In genomic region chr10:104049497-104050250, GRCh38 we compare ENCODE assay signal across 16 cellular contexts. TPM values are rescaled to one million over a fixed set of nuclear protein-coding genes. Genes with fewer than 3 reads are reported as not detected.
DNase-seq lines count a peak whose midpoint lies in the region; ATAC-seq, FAIRE-seq and TF ChIP-seq lines count a peak whose summit lies in the region.
"Had no signal": no experiment of that assay in that cellular context is flagged by ENCODE, and none has a peak within 500 bp of the region (broad histone marks: within the 10 kb centered on the region; RNA-seq: fewer than 3 reads in every experiment).

No MANE protein-coding gene starts in this region.

- FAIRE-seq in urothelium cell line (lab: Jason Lieb, UNC): no peak

- H3K27ac ChIP-seq in naive thymus-derived CD4-positive, alpha-beta T cell (ENCODE audit: low read depth, low read length): no peak overlapping the region
- H3K27ac ChIP-seq in tibial artery: no peak overlapping the region

- peaks cover 0 to 1% (median 0%) of the 10 kb centered on the region in 11 donors for H3K9me3 Mint-ChIP-seq in naive thymus-derived CD4-positive, alpha-beta T cell

- H3K4me3 ChIP-seq in naive thymus-derived CD4-positive, alpha-beta T cell (ENCODE audit: low read length): no peak overlapping the region
- H3K4me3 ChIP-seq in tibial artery: no peak overlapping the region

- H3K4me1 Mint-ChIP-seq in naive thymus-derived CD4-positive, alpha-beta T cell: peaks cover 0 to 3% (median 0%) of the 10 kb centered on the region in 7 donors

- TF ChIP-seq CTCF in tibial artery (IDR thresholded peaks at IDR 0.05): no peak

- DNase-seq in left cardiac atrium (peak; percentile 38), Right ventricle myocardium superior (no peak), amniotic epithelial cell (ENCODE audit: low read depth) (peak; percentile 56), glomerular visceral epithelial cell (ENCODE audit: extremely low spot score) (peak; percentile 62), urothelium cell line (ENCODE audit: low spot score) (peak; percentile 41), tibial artery (no peak)
- no peak for DNase-seq in naive thymus-derived CD4-positive, alpha-beta T cell
- no peak for DNase-seq in activated CD8-positive, alpha-beta memory T cell treated with anti-CD3 and anti-CD28 coated beads for 24 hours
- DNase-seq: activated CD4-positive, CD25-positive, alpha-beta regulatory T cell; activated effector memory CD4-positive, alpha-beta T cell treated with Interleukin-2 at 50 U/mL for 16 hours; GDM1; KBM-7; NCI-H345; SHP77 treated with DMSO at 0.1 percent for 48 hours had no signal

- H3K27me3 ChIP-seq in naive thymus-derived CD4-positive, alpha-beta T cell (ENCODE audit: control insufficient read depth in 2 of 2, insufficient read depth in 2 of 2, low read length in 2 of 2): no peaks in the 10 kb centered on the region
- H3K27me3 ChIP-seq in tibial artery: no peaks in the 10 kb centered on the region

- no peak overlapping the region for H3K27ac Mint-ChIP-seq in naive thymus-derived CD4-positive, alpha-beta T cell

- CTCF ChIA-PET in naive thymus-derived CD4-positive, alpha-beta T cell (lab: Charles Lee): no interaction called here

- ATAC-seq in left cardiac atrium (peak in 1 of 2 donors; percentile 69), Right ventricle myocardium superior (ENCODE audit: poor library complexity) (no peak)
- ATAC-seq in naive thymus-derived CD4-positive, alpha-beta T cell: no peak

- no peaks in the 10 kb centered on the region for H3K36me3 ChIP-seq in naive thymus-derived CD4-positive, alpha-beta T cell (ENCODE audit: control insufficient read depth in 2 of 3, insufficient read depth in 3 of 3, low read length in 3 of 3)
- H3K36me3 ChIP-seq in tibial artery: no peaks in the 10 kb centered on the region

- no peaks in the 10 kb centered on the region for H3K4me1 ChIP-seq in naive thymus-derived CD4-positive, alpha-beta T cell (ENCODE audit: control insufficient read depth in 2 of 2, insufficient read depth in 2 of 2, low read length in 2 of 2)
- H3K4me1 ChIP-seq in tibial artery: no peaks in the 10 kb centered on the region

- intact Hi-C loops in left cardiac atrium (cut with DNase I): loop anchor here (10.0 kb wide), 2 partner anchors 65 to 155 kb away; no protein-coding TSS in a partner anchor
- intact Hi-C loops in Right ventricle myocardium superior (cut with DNase I): loop anchor here (5.0 kb wide), 1 partner anchor 158 kb away; no protein-coding TSS in a partner anchor
- intact Hi-C loops in naive thymus-derived CD4-positive, alpha-beta T cell (cut with micrococcal nuclease): no loop called here
- intact Hi-C loops in tibial artery (cut with DNase I; ENCODE audit: low total_unique reads): loop anchor here (5.0 kb wide), 2 partner anchors 158 to 303 kb away; partner anchors contain the start of gene CFAP58

- no peaks in the 10 kb centered on the region for H3K27me3 Mint-ChIP-seq in naive thymus-derived CD4-positive, alpha-beta T cell

- peaks cover 0 to 4% (median 0%) of the 10 kb centered on the region in 5 donors for H3K36me3 Mint-ChIP-seq in naive thymus-derived CD4-positive, alpha-beta T cell

- POLR2A ChIA-PET in naive thymus-derived CD4-positive, alpha-beta T cell (lab: Charles Lee): no interaction called here

- no peaks in the 10 kb centered on the region for H3K9me3 ChIP-seq in naive thymus-derived CD4-positive, alpha-beta T cell (ENCODE audit: control insufficient read depth in 2 of 3, low read length in 3 of 3)
- H3K9me3 ChIP-seq in tibial artery: no peaks in the 10 kb centered on the region

- H3K4me3 Mint-ChIP-seq in naive thymus-derived CD4-positive, alpha-beta T cell: no peak overlapping the region

RNA-seq across cellular contexts. Expression of gene COL17A1, which starts 36.0 kb away (rescaled TPM):
- total RNA-seq in left cardiac atrium: under 1 TPM; 0.29 to 0.55 TPM
- total RNA-seq in Right ventricle myocardium superior: not detected
- not detected for total RNA-seq in naive thymus-derived CD4-positive, alpha-beta T cell
- polyA plus RNA-seq in naive thymus-derived CD4-positive, alpha-beta T cell: not detected
- polyA plus RNA-seq: AG04450, neural cell had no signal

Comparison
In these comparisons a context has a peak if more than half of its experiments do, and no peak if none do; other contexts are left out.
1. DNase-seq: peak in left cardiac atrium (single experiment), amniotic epithelial cell (single experiment), glomerular visceral epithelial cell (single experiment) and urothelium cell line (single experiment); none in Right ventricle myocardium superior (single experiment), naive thymus-derived CD4-positive, alpha-beta T cell (0 of 9), tibial artery (0 of 2) and activated CD8-positive, alpha-beta memory T cell treated with anti-CD3 and anti-CD28 coated beads for 24 hours (single experiment).
2. intact Hi-C loops: an anchor here in left cardiac atrium (10.0 kb wide), Right ventricle myocardium superior (5.0 kb wide) and tibial artery (5.0 kb wide); none called in naive thymus-derived CD4-positive, alpha-beta T cell.